14 cellular contexts compared by ENCODE assay signal in genomic region chr14:70947739-70948138, GRCh38.
"Had no signal": no experiment of that assay in that cellular context is flagged by ENCODE, and none has a peak within 500 bp of the region (broad histone marks: within the 10 kb centered on the region; RNA-seq: fewer than 3 reads in every experiment).

No MANE protein-coding gene starts in this region.

- H3K27me3 Mint-ChIP-seq: brain, T-helper 17 cell had no signal

- H3K4me3 ChIP-seq: heart left ventricle had no signal

- H3K27ac Mint-ChIP-seq: activated naive CD4-positive, alpha-beta T cell treated with anti-CD3 and anti-CD28 coated beads, Interleukin-2, amount 50 U/mL, for 72 hours; activated T-cell treated with anti-CD3 and anti-CD28 coated beads, Interleukin-2, amount 50 U/mL, for 72 hours; brain; stimulated activated effector memory CD8-positive, alpha-beta T cell treated with anti-CD3 and anti-CD28 coated beads, Interleukin-12 subunit alpha, Interleukin-12 subunit beta, amount 100 ng/mL, for 72 hours; T-helper 17 cell had no signal

- H3K79me2 ChIP-seq: parathyroid adenoma had no signal

- DNase-seq: activated CD4-positive, alpha-beta T cell treated with anti-CD3 and anti-CD28 coated beads for 48 hours; activated CD8-positive, alpha-beta memory T cell treated with anti-CD3 and anti-CD28 coated beads, Interleukin-2, amount 50 U/mL, for 48 hours; activated gamma-delta T cell; activated T-cell treated with anti-CD3 and anti-CD28 coated beads, Interleukin-2, amount 50 U/mL, for 72 hours; amygdala; cerebellar nuclear complex; effector CD8-positive, alpha-beta T cell; heart left ventricle; left colon; T-helper 17 cell had no signal

- H3K4me1 Mint-ChIP-seq: brain had no signal

- ATAC-seq: activated naive CD4-positive, alpha-beta T cell treated with anti-CD3 and anti-CD28 coated beads, Interleukin-2, amount 50 U/mL, for 72 hours; activated T-cell treated with anti-CD3 and anti-CD28 coated beads, Interleukin-2, amount 50 U/mL, for 72 hours; heart left ventricle; left colon; stimulated activated effector memory CD8-positive, alpha-beta T cell treated with anti-CD3 and anti-CD28 coated beads, Interleukin-12 subunit alpha, Interleukin-12 subunit beta, amount 100 ng/mL, for 72 hours; T-helper 17 cell had no signal

- H3K9ac ChIP-seq: parathyroid adenoma had no signal

- H3K4me3 Mint-ChIP-seq: activated T-cell treated with anti-CD3 and anti-CD28 coated beads, Interleukin-2, amount 50 U/mL, for 72 hours; brain; stimulated activated effector memory CD8-positive, alpha-beta T cell treated with anti-CD3 and anti-CD28 coated beads, Interleukin-12 subunit alpha, Interleukin-12 subunit beta, amount 100 ng/mL, for 72 hours; T-helper 17 cell had no signal

- H3K27ac ChIP-seq: heart left ventricle, parathyroid adenoma had no signal

- H3K4me1 ChIP-seq: parathyroid adenoma had no signal

- H2AFZ ChIP-seq: parathyroid adenoma had no signal

- H3K27me3 ChIP-seq: heart left ventricle had no signal
